In the genomic region with DNA sequence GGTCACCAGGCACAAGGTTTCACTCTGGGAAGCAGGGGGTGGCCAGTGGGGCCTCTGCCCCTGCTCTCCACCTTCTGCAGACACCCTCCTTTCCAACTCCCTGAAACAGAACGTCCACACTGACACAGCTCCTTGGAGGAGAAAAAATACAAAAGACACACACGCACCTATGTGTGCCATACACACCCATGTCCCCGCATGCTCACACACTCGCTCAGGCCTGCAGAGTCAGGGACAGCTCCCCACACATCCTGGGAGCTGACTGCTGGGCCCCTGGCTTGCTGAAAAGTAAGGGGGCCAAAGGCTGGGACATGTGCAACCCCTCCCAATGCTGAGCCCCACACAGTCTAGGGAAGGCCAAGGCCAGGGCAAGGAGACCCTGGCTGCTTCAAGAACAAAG, we compare ENCODE assay signal across 11 cellular contexts.
"Had no signal": no experiment of that assay in that cellular context is flagged by ENCODE, and none has a peak within 500 bp of the region (broad histone marks: within the 10 kb centered on the region; RNA-seq: fewer than 3 reads in every experiment).

No MANE protein-coding gene starts in this region.

- H3K27me3 ChIP-seq: transverse colon had no signal

- H3K36me3 ChIP-seq: WERI-Rb-1 had no signal

- H3K27ac Mint-ChIP-seq: activated CD8-positive, alpha-beta T cell treated with anti-CD3 and anti-CD28 coated beads for 36 hours; stimulated activated effector memory CD8-positive, alpha-beta T cell treated with anti-CD3 and anti-CD28 coated beads, Interleukin-12 subunit alpha, Interleukin-12 subunit beta, amount 100 ng/mL, for 72 hours; T-helper 1 cell treated with Interleukin-12 subunit alpha and Interleukin-12 subunit beta and Interleukin-4 antibody, amounts not matched to agents 30 μg/mL and 1 μg/mL, for 36 hours had no signal

- H3K9me3 Mint-ChIP-seq: activated CD8-positive, alpha-beta T cell treated with anti-CD3 and anti-CD28 coated beads for 36 hours; stimulated activated effector memory CD8-positive, alpha-beta T cell treated with anti-CD3 and anti-CD28 coated beads, Interleukin-12 subunit alpha, Interleukin-12 subunit beta, amount 100 ng/mL, for 72 hours had no signal

- DNase-seq: activated CD4-positive, alpha-beta T cell treated with anti-CD3 and anti-CD28 coated beads for 4 hours; activated CD8-positive, alpha-beta T cell treated with anti-CD3 and anti-CD28 coated beads for 36 hours; activated T-cell treated with anti-CD3 and anti-CD28 coated beads, Interleukin-2, amount 50 U/mL, for 48 hours; SK-N-SH; stimulated activated CD4-positive, alpha-beta T cell treated with anti-CD3 and anti-CD28 coated beads, Interleukin-12 subunit alpha, Interleukin-12 subunit beta, amount 100 ng/mL, for 4 hours; stimulated activated CD4-positive, alpha-beta T cell treated with anti-CD3 and anti-CD28 coated beads, Interleukin-2, amount 100 ng/mL, for 24 hours; transverse colon; WERI-Rb-1 had no signal

- H3K9me3 ChIP-seq: SK-N-SH, transverse colon had no signal

- H3K4me3 Mint-ChIP-seq: activated CD8-positive, alpha-beta T cell treated with anti-CD3 and anti-CD28 coated beads for 36 hours; neural crest cell; stimulated activated effector memory CD8-positive, alpha-beta T cell treated with anti-CD3 and anti-CD28 coated beads, Interleukin-12 subunit alpha, Interleukin-12 subunit beta, amount 100 ng/mL, for 72 hours; T-helper 1 cell treated with Interleukin-12 subunit alpha and Interleukin-12 subunit beta and Interleukin-4 antibody, amounts not matched to agents 30 μg/mL and 1 μg/mL, for 36 hours had no signal

- H3K9ac ChIP-seq: SK-N-SH had no signal

- ATAC-seq: activated CD8-positive, alpha-beta T cell treated with anti-CD3 and anti-CD28 coated beads for 36 hours; stimulated activated effector memory CD8-positive, alpha-beta T cell treated with anti-CD3 and anti-CD28 coated beads, Interleukin-12 subunit alpha, Interleukin-12 subunit beta, amount 100 ng/mL, for 72 hours had no signal

- H3K4me3 ChIP-seq: transverse colon had no signal

- H3K27me3 Mint-ChIP-seq: activated CD8-positive, alpha-beta T cell treated with anti-CD3 and anti-CD28 coated beads for 36 hours had no signal

- H3K27ac ChIP-seq: WERI-Rb-1 had no signal
